9 cellular contexts compared by ENCODE assay signal in the genomic region with DNA sequence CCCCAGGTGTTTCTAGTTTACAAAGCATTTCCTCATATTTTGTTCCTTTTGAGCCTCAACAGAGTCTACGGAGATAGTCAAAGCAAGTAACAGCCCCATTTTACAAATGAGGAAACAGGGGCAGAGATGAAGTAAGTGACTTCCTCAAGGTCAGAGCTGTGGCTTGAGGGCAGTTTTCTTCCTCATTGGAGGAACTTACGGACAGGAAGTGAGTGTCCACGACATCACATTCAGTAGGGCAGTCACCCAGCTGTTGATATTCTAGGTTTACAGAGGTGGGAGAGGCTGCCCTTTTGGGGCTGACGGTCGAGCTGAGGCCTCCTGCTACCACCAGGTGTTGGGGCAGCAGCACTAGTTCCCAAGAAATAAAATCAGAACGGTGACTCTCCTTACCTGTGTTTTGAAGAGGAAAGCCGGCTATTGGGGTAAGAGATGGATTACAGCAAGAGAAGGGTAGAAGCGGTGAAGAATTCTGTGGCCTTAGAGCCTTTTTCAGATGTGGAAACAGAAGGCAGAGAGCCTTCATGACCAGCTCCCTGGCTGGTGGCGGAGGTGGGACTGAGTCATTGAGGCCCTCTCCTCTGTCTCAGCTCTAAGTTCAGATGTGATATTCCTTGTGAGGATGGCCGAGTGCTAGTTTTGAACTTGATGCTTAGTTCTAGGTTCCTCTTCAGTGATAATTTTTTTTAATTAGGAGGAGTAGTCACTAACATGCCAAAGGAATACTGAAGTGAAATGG. TPM values are rescaled to one million over a fixed set of nuclear protein-coding genes. Genes with fewer than 3 reads are reported as not detected.
DNase-seq lines count a peak whose midpoint lies in the region; ATAC-seq and TF ChIP-seq lines count a peak whose summit lies in the region.
"Had no signal": no experiment of that assay in that cellular context is flagged by ENCODE, and none has a peak within 500 bp of the region (broad histone marks: within the 10 kb centered on the region; RNA-seq: fewer than 3 reads in every experiment).

No MANE protein-coding gene starts in this region.

- WGBS in tibial nerve, 2 donors, result 69 to 73% methylated on average over 10 of the region's 10 CpGs

- H3K4me3 ChIP-seq in SU-DHL-6 (ENCODE audit: insufficient read depth, low read length, poor library complexity, severe bottlenecking), result no peak overlapping the region
- no peak overlapping the region for H3K4me3 ChIP-seq in tibial nerve
- H3K4me3 ChIP-seq: SJSA1 had no signal

- peak overlapping the region; percentile 34 to 54 for H3K4me3 Mint-ChIP-seq in activated T-cell treated with anti-CD3 and anti-CD28 coated beads, Interleukin-2, amount 50 U/mL, for 72 hours
- peak overlapping the region; percentile 31 to 61 (median 59) for H3K4me3 Mint-ChIP-seq in immature natural killer cell

- H3K4me1 Mint-ChIP-seq in activated T-cell treated with anti-CD3 and anti-CD28 coated beads, Interleukin-2, amount 50 U/mL, for 72 hours (ENCODE audit: low read depth), result peaks cover 89% of the 10 kb centered on the region
- H3K4me1 Mint-ChIP-seq in immature natural killer cell, result peaks cover 92 to 100% of the 10 kb centered on the region in 2 donors

- H3K27ac Mint-ChIP-seq in activated T-cell treated with anti-CD3 and anti-CD28 coated beads, Interleukin-2, amount 50 U/mL, for 72 hours, result peak overlapping the region; percentile 86
- H3K27ac Mint-ChIP-seq in immature natural killer cell, result peak overlapping the region; percentile 76 to 88 (median 83)

- DNase-seq in activated T-cell treated with anti-CD3 and anti-CD28 coated beads, Interleukin-2, amount 50 U/mL, for 72 hours, result no peak
- DNase-seq in activated T-cell treated with anti-CD3 and anti-CD28 coated beads for 4 hours (no peak), immature natural killer cell (no peak), tibial nerve (ENCODE audit: low spot score in 2 of 2) (peak in 1 of 2 donors; percentile 41), NCI-H128 (lab: John Stamatoyannopoulos, UW; ENCODE audit: unreplicated experiment) (no peak), RKO (ENCODE audit: low spot score) (no peak)

- TF ChIP-seq EP300 in tibial nerve (IDR thresholded peaks at IDR 0.05), result peak in 1 of 2 donors; percentile 72

- H3K36me3 Mint-ChIP-seq in activated T-cell treated with anti-CD3 and anti-CD28 coated beads, Interleukin-2, amount 50 U/mL, for 72 hours (ENCODE audit: insufficient read depth in 2 of 2), result peaks cover 0 to 2% of the 10 kb centered on the region in 2 donors
- H3K36me3 Mint-ChIP-seq in immature natural killer cell, result no peaks in the 10 kb centered on the region

- H2AFZ ChIP-seq in SU-DHL-6 (ENCODE audit: low read depth, low read length, severe bottlenecking), result no peak overlapping the region

- H3K9me3 ChIP-seq in SU-DHL-6 (ENCODE audit: insufficient read depth, low read length) (no peaks in the 10 kb centered on the region), tibial nerve (no peaks in the 10 kb centered on the region)
- H3K9me3 ChIP-seq: SJSA1 had no signal

- peaks cover 22% of the 10 kb centered on the region; the same call in 1 of the 2 replicates for H4K20me1 ChIP-seq in SU-DHL-6 (ENCODE audit: low read depth, low read length)

- H3K4me2 ChIP-seq in SU-DHL-6 (ENCODE audit: low read depth, low read length, poor library complexity, severe bottlenecking), result peak overlapping the region; percentile 59

- H3K27me3 Mint-ChIP-seq in activated T-cell treated with anti-CD3 and anti-CD28 coated beads, Interleukin-2, amount 50 U/mL, for 72 hours (ENCODE audit: low read depth), result no peaks in the 10 kb centered on the region
- peaks cover 0 to 13% (median 3%) of the 10 kb centered on the region in 3 donors for H3K27me3 Mint-ChIP-seq in immature natural killer cell (ENCODE audit: low read depth in 3 of 3)

- H3K27ac ChIP-seq in SU-DHL-6 (ENCODE audit: low read depth, low read length) (peak overlapping the region; percentile 92), tibial nerve (peak overlapping the region; percentile 19 to 80 (median 68))
- H3K27ac ChIP-seq: SJSA1 had no signal

- ATAC-seq in activated T-cell treated with anti-CD3 and anti-CD28 coated beads, Interleukin-2, amount 50 U/mL, for 72 hours (replicated peaks in 1 of 2), result peak; percentile 63
- ATAC-seq in HG03378 (IDR thresholded peaks at IDR 0.05; ENCODE audit: unreplicated experiment), result no peak

- peaks cover 0 to 83% (median 69%) of the 10 kb centered on the region in 4 donors for H3K4me1 ChIP-seq in tibial nerve

- no peak for TF ChIP-seq POLR2A in tibial nerve (IDR thresholded peaks at IDR 0.05)

- peaks cover 98% of the 10 kb centered on the region for H3K79me2 ChIP-seq in SU-DHL-6 (ENCODE audit: insufficient read depth, low read length)

- no peaks in the 10 kb centered on the region for H3K9me2 ChIP-seq in SU-DHL-6 (replicated peaks; ENCODE audit: insufficient read depth, low read length)

- H3F3A ChIP-seq in SU-DHL-6 (ENCODE audit: insufficient read depth), result peaks cover 44% of the 10 kb centered on the region

- no peaks in the 10 kb centered on the region for H3K36me3 ChIP-seq in SU-DHL-6 (ENCODE audit: low read length)
- no peaks in the 10 kb centered on the region for H3K36me3 ChIP-seq in tibial nerve
- H3K36me3 ChIP-seq: SJSA1 had no signal

- peak overlapping the region; percentile 25 for H3K9ac ChIP-seq in SU-DHL-6 (ENCODE audit: low read length)

- H3K27me3 ChIP-seq in SU-DHL-6 (ENCODE audit: low read length) (no peaks in the 10 kb centered on the region), tibial nerve (no peaks in the 10 kb centered on the region)
- H3K27me3 ChIP-seq: SJSA1 had no signal

- TF ChIP-seq CTCF in SU-DHL-6 (IDR thresholded peaks at IDR 0.05; ENCODE audit: insufficient read depth, low read length, poor library complexity, severe bottlenecking) (no peak), tibial nerve (IDR thresholded peaks at IDR 0.05) (no peak)

- no peaks in the 10 kb centered on the region for H3K9me3 Mint-ChIP-seq in activated T-cell treated with anti-CD3 and anti-CD28 coated beads, Interleukin-2, amount 50 U/mL, for 72 hours
- H3K9me3 Mint-ChIP-seq in immature natural killer cell, result no peaks in the 10 kb centered on the region

RNA-seq across cellular contexts. Expression of a gene that starts 41.7 kb away (rescaled TPM):
- total RNA-seq in activated T-cell treated with anti-CD3 and anti-CD28 coated beads, Interleukin-2, amount 50 U/mL, for 72 hours, result 10 to 100 TPM; 60.3 to 73.8 TPM
- 10 to 100 TPM; 13.0 to 24.1 (median 15.5) TPM for polyA plus RNA-seq in immature natural killer cell
- 10 to 100 TPM; 54.4 to 66.3 (median 57.7) TPM for total RNA-seq in tibial nerve
